In the genomic region with DNA sequence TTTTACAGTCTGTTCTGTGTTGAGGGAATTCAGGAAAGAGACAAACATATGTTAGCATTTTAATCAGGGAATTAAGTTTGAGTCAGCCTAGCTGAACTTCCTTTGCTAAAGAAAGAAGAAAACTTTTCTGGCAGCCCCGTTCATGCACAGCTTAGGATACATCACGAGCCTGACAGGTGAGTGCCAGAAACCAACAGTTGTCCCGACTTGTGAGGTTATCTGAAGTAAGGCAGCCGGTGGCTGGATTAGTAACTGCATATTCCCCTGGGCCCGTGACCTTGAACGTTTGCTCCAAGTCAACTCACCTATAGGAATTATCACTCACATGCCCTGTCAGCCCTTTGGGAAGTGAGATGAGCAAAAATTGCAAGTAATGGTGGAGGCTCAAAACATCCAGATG, we compare ENCODE assay signal across 25 cellular contexts. TPM values are rescaled to one million over a fixed set of nuclear protein-coding genes. Genes with fewer than 3 reads are reported as not detected.
DNase-seq lines count a peak whose midpoint lies in the region; ATAC-seq and TF ChIP-seq lines count a peak whose summit lies in the region.
"Had no signal": no experiment of that assay in that cellular context is flagged by ENCODE, and none has a peak within 500 bp of the region (broad histone marks: within the 10 kb centered on the region; RNA-seq: fewer than 3 reads in every experiment).

No MANE protein-coding gene starts in this region.

- peaks cover 73% of the 10 kb centered on the region for H3K4me1 ChIP-seq in left ventricle myocardium inferior
- H3K4me1 ChIP-seq in right atrium auricular region, result peaks cover 0 to 12% of the 10 kb centered on the region in 2 donors
- H3K4me1 ChIP-seq in psoas muscle, result peaks cover 46% of the 10 kb centered on the region

- no peaks in the 10 kb centered on the region for H3K9me3 ChIP-seq in left ventricle myocardium inferior (replicated peaks)
- no peaks in the 10 kb centered on the region for H3K9me3 ChIP-seq in right atrium auricular region
- H3K9me3 ChIP-seq in T-helper 17 cell (ENCODE audit: control insufficient read depth, low read length, poor library complexity, severe bottlenecking), result no peaks in the 10 kb centered on the region
- no peaks in the 10 kb centered on the region for H3K9me3 ChIP-seq in psoas muscle

- H3K27ac ChIP-seq in left ventricle myocardium inferior (replicated peaks), result peak overlapping the region; percentile 69
- H3K27ac ChIP-seq in right atrium auricular region, result no peak overlapping the region
- peak overlapping the region; percentile 58 for H3K27ac ChIP-seq in psoas muscle
- H3K27ac ChIP-seq: 22Rv1 had no signal

- H3K27ac Mint-ChIP-seq in activated CD4-positive, alpha-beta T cell treated with anti-CD3 and anti-CD28 coated beads for 36 hours, result peak overlapping the region; percentile 39
- H3K27ac Mint-ChIP-seq in activated CD4-positive, alpha-beta T cell treated with anti-CD3 and anti-CD28 coated beads, Interleukin-2, amount 10 ng/mL, durations not matched to agents 24 days and 14 days, result no peak overlapping the region
- H3K27ac Mint-ChIP-seq in T-helper 17 cell, result peak overlapping the region; percentile 95

- H3K4me3 ChIP-seq in left ventricle myocardium inferior, result no peak overlapping the region
- H3K4me3 ChIP-seq in right atrium auricular region, result no peak overlapping the region
- no peak overlapping the region for H3K4me3 ChIP-seq in psoas muscle

- WGBS in psoas muscle, 3 donors, result 27 to 36% (median 27%) methylated on average over 6 of the region's 6 CpGs

- no peak overlapping the region for H3K4me3 Mint-ChIP-seq in activated CD4-positive, alpha-beta T cell treated with anti-CD3 and anti-CD28 coated beads for 36 hours
- no peak overlapping the region for H3K4me3 Mint-ChIP-seq in activated CD4-positive, alpha-beta T cell treated with anti-CD3 and anti-CD28 coated beads, Interleukin-2, amount 10 ng/mL, durations not matched to agents 24 days and 14 days
- no peak overlapping the region for H3K4me3 Mint-ChIP-seq in T-helper 17 cell
- H3K4me3 Mint-ChIP-seq: CD8-positive, alpha-beta T cell had no signal

- TF ChIP-seq CTCF in left ventricle myocardium inferior (IDR thresholded peaks at IDR 0.05; ENCODE audit: borderline replicate concordance) (no peak), right atrium auricular region (IDR thresholded peaks at IDR 0.05) (no peak), psoas muscle (IDR thresholded peaks at IDR 0.05) (no peak)

- no peak for ATAC-seq in activated CD4-positive, alpha-beta T cell treated with anti-CD3 and anti-CD28 coated beads for 36 hours
- ATAC-seq in T-helper 17 cell (no peak), psoas muscle (peak; percentile 66 to 78 (median 70)), HG03378 (IDR thresholded peaks at IDR 0.05; ENCODE audit: unreplicated experiment) (no peak), HG03565 (IDR thresholded peaks at IDR 0.05; ENCODE audit: unreplicated experiment) (no peak)
- ATAC-seq: CD8-positive, alpha-beta T cell; HCT116 had no signal

- DNase-seq in activated CD4-positive, alpha-beta T cell treated with anti-CD3 and anti-CD28 coated beads for 36 hours, result no peak
- no peak for DNase-seq in activated CD4-positive, alpha-beta T cell treated with anti-CD3 and anti-CD28 coated beads, Interleukin-2, amount 10 ng/mL, durations not matched to agents 24 days and 14 days
- DNase-seq in left ventricle myocardium inferior (no peak), right atrium auricular region (ENCODE audit: low spot score) (no peak), T-helper 17 cell (no peak), psoas muscle (peak in 1 of 2 donors; percentile 56)
- DNase-seq: AML-193; C1 segment of cervical spinal cord; Calu3; CD8-positive, alpha-beta T cell; DMS153; Kasumi-1; NCI-H1417 treated with DMSO at 0.1 percent for 48 hours; NCI-H187; NCI-H446; NCI-H526 treated with DMSO at 0.1 percent for 48 hours; SHP77 had no signal

- CTCF ChIA-PET in activated CD4-positive, alpha-beta T cell treated with anti-CD3 and anti-CD28 coated beads for 36 hours (lab: Charles Lee), result interaction anchor here (0.7 to 1.5 kb wide), 2 partner anchors 23 to 289 kb away, joined by 3 read pairs; no protein-coding TSS in a partner anchor

- POLR2A ChIA-PET in activated CD4-positive, alpha-beta T cell treated with anti-CD3 and anti-CD28 coated beads for 36 hours (lab: Charles Lee), result no interaction called here

- no peaks in the 10 kb centered on the region for H3K27me3 Mint-ChIP-seq in activated CD4-positive, alpha-beta T cell treated with anti-CD3 and anti-CD28 coated beads for 36 hours
- no peaks in the 10 kb centered on the region for H3K27me3 Mint-ChIP-seq in activated CD4-positive, alpha-beta T cell treated with anti-CD3 and anti-CD28 coated beads, Interleukin-2, amount 10 ng/mL, durations not matched to agents 24 days and 14 days
- no peaks in the 10 kb centered on the region for H3K27me3 Mint-ChIP-seq in T-helper 17 cell

- peaks cover 77% of the 10 kb centered on the region for H3K36me3 Mint-ChIP-seq in activated CD4-positive, alpha-beta T cell treated with anti-CD3 and anti-CD28 coated beads for 36 hours (ENCODE audit: low read depth)
- peaks cover 75% of the 10 kb centered on the region for H3K36me3 Mint-ChIP-seq in activated CD4-positive, alpha-beta T cell treated with anti-CD3 and anti-CD28 coated beads, Interleukin-2, amount 10 ng/mL, durations not matched to agents 24 days and 14 days (ENCODE audit: low read depth)
- peaks cover 29% of the 10 kb centered on the region for H3K36me3 Mint-ChIP-seq in T-helper 17 cell (ENCODE audit: low read depth)

- H3K27me3 ChIP-seq in left ventricle myocardium inferior (ENCODE audit: low read depth) (no peaks in the 10 kb centered on the region), right atrium auricular region (no peaks in the 10 kb centered on the region), psoas muscle (ENCODE audit: insufficient read depth in 3 of 3, low read length in 2 of 3) (no peaks in the 10 kb centered on the region)

- H3K9me3 Mint-ChIP-seq in activated CD4-positive, alpha-beta T cell treated with anti-CD3 and anti-CD28 coated beads for 36 hours (ENCODE audit: low read depth), result no peaks in the 10 kb centered on the region
- H3K9me3 Mint-ChIP-seq in activated CD4-positive, alpha-beta T cell treated with anti-CD3 and anti-CD28 coated beads, Interleukin-2, amount 10 ng/mL, durations not matched to agents 24 days and 14 days, result no peaks in the 10 kb centered on the region
- H3K9me3 Mint-ChIP-seq: CD8-positive, alpha-beta T cell had no signal

- peaks cover 46% of the 10 kb centered on the region for H3K4me1 Mint-ChIP-seq in activated CD4-positive, alpha-beta T cell treated with anti-CD3 and anti-CD28 coated beads for 36 hours
- H3K4me1 Mint-ChIP-seq in activated CD4-positive, alpha-beta T cell treated with anti-CD3 and anti-CD28 coated beads, Interleukin-2, amount 10 ng/mL, durations not matched to agents 24 days and 14 days, result peaks cover 32% of the 10 kb centered on the region
- peaks cover 48% of the 10 kb centered on the region for H3K4me1 Mint-ChIP-seq in T-helper 17 cell

- intact Hi-C loops in activated CD4-positive, alpha-beta T cell treated with anti-CD3 and anti-CD28 coated beads for 36 hours (cut with DNase I, micrococcal nuclease), result no loop called here
- intact Hi-C loops in activated CD4-positive, alpha-beta T cell treated with anti-CD3 and anti-CD28 coated beads, Interleukin-2, amount 10 ng/mL, durations not matched to agents 24 days and 14 days (cut with micrococcal nuclease), result no loop called here
- intact Hi-C loops in left ventricle myocardium inferior (cut with micrococcal nuclease) (no loop called here), psoas muscle (cut with DNase I) (loop anchor here (5.0 kb wide), 2 partner anchors 34 to 104 kb away; no protein-coding TSS in a partner anchor)

- H3K36me3 ChIP-seq in left ventricle myocardium inferior (peaks cover 90% of the 10 kb centered on the region), right atrium auricular region (peaks cover 73% of the 10 kb centered on the region), psoas muscle (ENCODE audit: insufficient read depth in 1 of 2, low read depth in 1 of 2) (peaks cover 17 to 89% of the 10 kb centered on the region in 2 donors)

RNA-seq across cellular contexts. Expression of gene RBM17, which starts 24.1 kb away (rescaled TPM):
- total RNA-seq in activated CD4-positive, alpha-beta T cell treated with anti-CD3 and anti-CD28 coated beads for 36 hours, result 100 to 1,000 TPM; 206 to 246 TPM
- total RNA-seq in activated CD4-positive, alpha-beta T cell treated with anti-CD3 and anti-CD28 coated beads, Interleukin-2, amount 10 ng/mL, durations not matched to agents 24 days and 14 days, result 258 and 262 TPM in 2 replicates
- total RNA-seq in left ventricle myocardium inferior (56.1 TPM), right atrium auricular region (10 to 100 TPM; 27.4 to 30.1 TPM), T-helper 17 cell (100 to 1,000 TPM; 133 to 146 TPM), psoas muscle (100 to 1,000 TPM in 1 of 4 donors, 10 to 100 TPM in 3; 74.4 to 104 (median 86.5) TPM)
- 100 to 1,000 TPM in 2 of 3 donors, 10 to 100 TPM in 1; 76.0 to 157 (median 110) TPM for polyA plus RNA-seq in psoas muscle

RNA-seq across cellular contexts. Expression of gene IL2RA, which starts 50.7 kb away (rescaled TPM):
- 100 to 1,000 TPM; 659 to 980 TPM for total RNA-seq in activated CD4-positive, alpha-beta T cell treated with anti-CD3 and anti-CD28 coated beads for 36 hours
- 965 and 989 TPM in 2 replicates for total RNA-seq in activated CD4-positive, alpha-beta T cell treated with anti-CD3 and anti-CD28 coated beads, Interleukin-2, amount 10 ng/mL, durations not matched to agents 24 days and 14 days
- total RNA-seq in left ventricle myocardium inferior (2.3 TPM), right atrium auricular region (under 1 TPM; 0.16 to 0.30 TPM), T-helper 17 cell (10 to 100 TPM; 51.7 to 59.2 TPM), psoas muscle (1 to 10 TPM in 1 of 4 donors, under 1 TPM in 3; 0.13 to 1.8 (median 0.73) TPM)
- under 1 TPM; 0.08 to 0.20 (median 0.12) TPM for polyA plus RNA-seq in psoas muscle
- total RNA-seq: Calu3, Daoy, H1, MCF 10A had no signal
- polyA plus RNA-seq: AG04450, H1 had no signal

Comparison
In these comparisons a context has a peak if more than half of its experiments do, and no peak if none do; other contexts are left out.
1. H3K27ac ChIP-seq: peak in left ventricle myocardium inferior (single experiment) and psoas muscle (single experiment); none in right atrium auricular region (0 of 2).
2. ATAC-seq: peak in psoas muscle (4 of 4); none in activated CD4-positive, alpha-beta T cell treated with anti-CD3 and anti-CD28 coated beads for 36 hours (single experiment), T-helper 17 cell (single experiment), HG03378 (single experiment) and HG03565 (single experiment).
3. RNA of gene IL2RA, which starts 50.7 kb away (total RNA-seq): 965 to 989 TPM in activated CD4-positive, alpha-beta T cell treated with anti-CD3 and anti-CD28 coated beads, Interleukin-2, amount 10 ng/mL, durations not matched to agents 24 days and 14 days, 659 to 980 TPM in activated CD4-positive, alpha-beta T cell treated with anti-CD3 and anti-CD28 coated beads for 36 hours and 51.7 to 59.2 TPM in T-helper 17 cell; 2.3 TPM in left ventricle myocardium inferior (single experiment), 0.13 to 1.8 TPM in psoas muscle and 0.16 to 0.30 TPM in right atrium auricular region; every median in the first group is over 10 times any median in the second.
4. intact Hi-C loops: an anchor here in psoas muscle (5.0 kb wide); none called in activated CD4-positive, alpha-beta T cell treated with anti-CD3 and anti-CD28 coated beads for 36 hours, activated CD4-positive, alpha-beta T cell treated with anti-CD3 and anti-CD28 coated beads, Interleukin-2, amount 10 ng/mL, durations not matched to agents 24 days and 14 days and left ventricle myocardium inferior.